In the genomic region with DNA sequence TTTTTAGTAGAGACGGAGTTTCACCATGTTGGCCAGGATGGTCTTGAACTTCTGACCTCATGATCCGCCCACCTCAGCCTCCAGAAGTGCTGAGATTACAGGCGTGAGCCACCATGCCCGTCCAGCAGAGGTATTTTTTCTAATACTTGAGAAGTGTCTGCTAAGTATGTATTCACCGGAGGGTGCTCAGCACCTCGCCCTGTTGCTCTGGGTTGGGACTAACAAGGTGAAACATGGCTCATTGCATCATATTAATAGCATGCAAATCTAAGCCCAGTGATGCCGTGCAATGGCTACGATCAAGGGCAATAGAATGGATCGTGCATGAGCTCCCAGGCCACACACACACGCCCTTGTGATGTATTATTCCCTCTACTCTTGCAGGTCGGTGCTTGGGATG, we compare ENCODE assay signal across 11 cellular contexts.
"Had no signal": no experiment of that assay in that cellular context is flagged by ENCODE, and none has a peak within 500 bp of the region (broad histone marks: within the 10 kb centered on the region; RNA-seq: fewer than 3 reads in every experiment).

No MANE protein-coding gene starts in this region.

- H3K9me3 ChIP-seq: breast epithelium, esophagus squamous epithelium, right atrium auricular region, tibial artery had no signal

- H3K4me3 ChIP-seq: breast epithelium, esophagus squamous epithelium, right atrium auricular region, tibial artery had no signal

- H3K36me3 ChIP-seq: breast epithelium, esophagus squamous epithelium, right atrium auricular region, tibial artery had no signal

- H3K36me3 Mint-ChIP-seq: stimulated activated effector memory CD8-positive, alpha-beta T cell treated with anti-CD3 and anti-CD28 coated beads, Interleukin-12 subunit alpha, Interleukin-12 subunit beta, amount 100 ng/mL, for 72 hours had no signal

- H3K27ac ChIP-seq: right atrium auricular region, tibial artery had no signal

- H3K9me3 Mint-ChIP-seq: activated CD4-positive, alpha-beta memory T cell treated with anti-CD3 and anti-CD28 coated beads, Interleukin-2, amount 10 ng/mL, durations not matched to agents 7 days and 5 days; activated T-cell treated with anti-CD3 and anti-CD28 coated beads, Interleukin-2, amount 50 U/mL, for 72 hours; stimulated activated effector memory CD8-positive, alpha-beta T cell treated with anti-CD3 and anti-CD28 coated beads, Interleukin-12 subunit alpha, Interleukin-12 subunit beta, amount 100 ng/mL, for 72 hours had no signal

- H3K27me3 ChIP-seq: breast epithelium, esophagus squamous epithelium, right atrium auricular region, tibial artery had no signal

- DNase-seq: activated CD4-positive, alpha-beta memory T cell treated with anti-CD3 and anti-CD28 coated beads, Interleukin-2, amount 10 ng/mL, durations not matched to agents 7 days and 5 days; activated T-cell treated with anti-CD3 and anti-CD28 coated beads, Interleukin-2, amount 50 U/mL, for 72 hours; aorta; esophagus squamous epithelium; left ventricle myocardium superior; SW 1271; T-helper 9 cell; tibial artery had no signal

- H3K4me3 Mint-ChIP-seq: activated CD4-positive, alpha-beta memory T cell treated with anti-CD3 and anti-CD28 coated beads, Interleukin-2, amount 10 ng/mL, durations not matched to agents 7 days and 5 days; activated T-cell treated with anti-CD3 and anti-CD28 coated beads, Interleukin-2, amount 50 U/mL, for 72 hours; stimulated activated effector memory CD8-positive, alpha-beta T cell treated with anti-CD3 and anti-CD28 coated beads, Interleukin-12 subunit alpha, Interleukin-12 subunit beta, amount 100 ng/mL, for 72 hours had no signal

- ATAC-seq: activated T-cell treated with anti-CD3 and anti-CD28 coated beads, Interleukin-2, amount 50 U/mL, for 72 hours had no signal

- H3K27ac Mint-ChIP-seq: activated CD4-positive, alpha-beta memory T cell treated with anti-CD3 and anti-CD28 coated beads, Interleukin-2, amount 10 ng/mL, durations not matched to agents 7 days and 5 days; activated T-cell treated with anti-CD3 and anti-CD28 coated beads, Interleukin-2, amount 50 U/mL, for 72 hours; stimulated activated effector memory CD8-positive, alpha-beta T cell treated with anti-CD3 and anti-CD28 coated beads, Interleukin-12 subunit alpha, Interleukin-12 subunit beta, amount 100 ng/mL, for 72 hours had no signal

- H3K4me1 ChIP-seq: breast epithelium had no signal
